ENCODE assay signal across 8 cellular contexts in genomic region chr6:149334682-149335160, GRCh38. TPM values are rescaled to one million over a fixed set of nuclear protein-coding genes. Genes with fewer than 3 reads are reported as not detected.
DNase-seq lines count a peak whose midpoint lies in the region; ATAC-seq lines count a peak whose summit lies in the region.

No MANE protein-coding gene starts in this region.

- peaks cover 81% of the 10 kb centered on the region for H3K4me1 Mint-ChIP-seq in central memory CD8-positive, alpha-beta T cell

- peaks cover 11% of the 10 kb centered on the region for H3K79me2 ChIP-seq in trophoblast cell (ENCODE audit: control insufficient read depth, insufficient read depth, low read length, poor library complexity)

- no peaks in the 10 kb centered on the region for H3K9me3 Mint-ChIP-seq in central memory CD8-positive, alpha-beta T cell

- H2BK120ac ChIP-seq in trophoblast cell (ENCODE audit: insufficient read depth, low read length, poor library complexity), result no peak overlapping the region

- H2BK12ac ChIP-seq in trophoblast cell (ENCODE audit: low read length), result no peak overlapping the region

- peak overlapping the region; percentile 16 for H3K4me2 ChIP-seq in trophoblast cell (ENCODE audit: low read length)

- H2BK5ac ChIP-seq in trophoblast cell (ENCODE audit: low read depth, low read length, poor library complexity), result no peak overlapping the region

- ATAC-seq in GM18870 (IDR thresholded peaks at IDR 0.05; ENCODE audit: unreplicated experiment) (peak; percentile 58), GM21360 (IDR thresholded peaks at IDR 0.05; ENCODE audit: unreplicated experiment) (no peak)
- ATAC-seq in central memory CD8-positive, alpha-beta T cell (replicated peaks; ENCODE audit: extremely low read depth, poor library complexity, severe bottlenecking), result no peak

- H3K18ac ChIP-seq in trophoblast cell (ENCODE audit: low read length), result no peak overlapping the region

- WGBS in trophoblast cell (ENCODE audit: extremely low coverage, insufficient coverage, insufficient read length), result no CpG with 5 or more reads among the region's 2 CpGs

- no peak overlapping the region for H3K23ac ChIP-seq in trophoblast cell (ENCODE audit: low read length)

- H3K9ac ChIP-seq in trophoblast cell (ENCODE audit: low read length), result no peak overlapping the region

- peaks cover 5 to 9% of the 10 kb centered on the region in 2 experiments for H3K4me1 ChIP-seq in trophoblast cell (ENCODE audit: control insufficient read depth in 1 of 2, insufficient read depth in 2 of 2, low read length in 2 of 2)

- peak overlapping the region; percentile 12 for H3K4me3 Mint-ChIP-seq in central memory CD8-positive, alpha-beta T cell

- H2AK5ac ChIP-seq in trophoblast cell (ENCODE audit: low read length), result no peak overlapping the region

- peaks cover 0 to 3% of the 10 kb centered on the region in 2 experiments for H3K36me3 ChIP-seq in trophoblast cell (ENCODE audit: control insufficient read depth in 1 of 2, insufficient read depth in 2 of 2, low read length in 2 of 2)

- H3K4ac ChIP-seq in trophoblast cell (ENCODE audit: low read depth, low read length), result no peak overlapping the region

- no peaks in the 10 kb centered on the region for H3K27me3 Mint-ChIP-seq in central memory CD8-positive, alpha-beta T cell

- no peak overlapping the region for H3K14ac ChIP-seq in trophoblast cell (ENCODE audit: low read length)

- H4K8ac ChIP-seq in trophoblast cell (ENCODE audit: low read depth, low read length), result no peak overlapping the region

- peaks cover 2% of the 10 kb centered on the region for H3K36me3 Mint-ChIP-seq in central memory CD8-positive, alpha-beta T cell (ENCODE audit: insufficient read depth)

- H3K27ac ChIP-seq in trophoblast cell (ENCODE audit: low read depth, low read length), result no peak overlapping the region

- no peaks in the 10 kb centered on the region for H3K27me3 ChIP-seq in trophoblast cell (ENCODE audit: insufficient read depth, low read length)

- H3K9me3 ChIP-seq in trophoblast cell (ENCODE audit: insufficient read depth, low read depth, low read length), result peaks cover 1% of the 10 kb centered on the region

- no peak overlapping the region for H4K12ac ChIP-seq in trophoblast cell (ENCODE audit: low read depth, low read length)

- no peak overlapping the region for H3K27ac Mint-ChIP-seq in central memory CD8-positive, alpha-beta T cell (ENCODE audit: low read depth)

- no peak overlapping the region for H2AFZ ChIP-seq in trophoblast cell (ENCODE audit: insufficient read depth, low read length, poor library complexity)

- no peak overlapping the region for H3K4me3 ChIP-seq in trophoblast cell (ENCODE audit: low read depth, low read length)

- H4K91ac ChIP-seq in trophoblast cell (ENCODE audit: low read depth, low read length), result no peak overlapping the region

- peaks cover 8% of the 10 kb centered on the region for H3K79me1 ChIP-seq in trophoblast cell (ENCODE audit: low read length)

- DNase-seq in HS-5 (ENCODE audit: low read depth) (peak; percentile 76), trophoblast cell (peak in 1 of 2 donors; percentile 57), MV-4-11 (lab: John Stamatoyannopoulos, UW) (no peak), globus pallidus (ENCODE audit: low spot score) (no peak), SIG-M5 treated with dmso at 0.1 percent for 504 hours (lab: John Stamatoyannopoulos, UW; ENCODE audit: unreplicated experiment) (no peak)
- DNase-seq in central memory CD8-positive, alpha-beta T cell (ENCODE audit: low spot score in 2 of 2), result no peak

RNA-seq across cellular contexts. Expression of gene TAB2, which starts 17.2 kb away (rescaled TPM):
- 59.5 and 60.1 TPM in 2 replicates for polyA plus RNA-seq in trophoblast cell (2013)
